Comparison of ENCODE assay signal across 32 cellular contexts in the genomic region with DNA sequence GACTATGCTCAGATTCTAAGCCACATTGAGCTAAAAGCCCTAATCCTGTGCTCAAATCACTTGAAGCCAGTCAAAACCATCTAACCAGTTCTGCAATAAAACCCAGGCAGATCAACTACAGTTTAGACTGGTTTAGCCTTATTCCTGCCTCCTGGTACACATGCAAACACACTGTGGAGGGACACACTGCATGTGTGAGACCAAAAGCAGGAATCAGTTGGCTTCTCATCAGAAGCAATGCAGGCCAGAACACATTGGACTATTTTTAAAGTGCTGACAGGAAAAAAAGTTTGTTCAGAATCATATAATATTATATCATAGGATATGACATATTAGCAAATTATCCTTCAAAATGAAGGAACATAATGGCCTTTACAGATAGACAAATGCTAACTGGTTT. TPM values are rescaled to one million over a fixed set of nuclear protein-coding genes. Genes with fewer than 3 reads are reported as not detected.
"Had no signal": no experiment of that assay in that cellular context is flagged by ENCODE, and none has a peak within 500 bp of the region (broad histone marks: within the 10 kb centered on the region; RNA-seq: fewer than 3 reads in every experiment).

No MANE protein-coding gene starts in this region.

- FAIRE-seq: urothelium cell line had no signal

- H3K36me3 ChIP-seq: stomach, suprapubic skin, thoracic aorta, thyroid gland, tibial artery, tibial nerve, transverse colon, upper lobe of left lung, upper lobe of right lung, uterus, vagina had no signal

- H3K27me3 ChIP-seq: stomach, suprapubic skin, testis, thyroid gland, tibial artery, tibial nerve, transverse colon, upper lobe of left lung, upper lobe of right lung, uterus, vagina had no signal

- H3K27ac ChIP-seq: stomach, suprapubic skin, testis, thoracic aorta, thyroid gland, tibial artery, tibial nerve, transverse colon, upper lobe of left lung, upper lobe of right lung, uterus, vagina had no signal

- DNase-seq: stimulated activated CD4-positive, alpha-beta T cell treated with anti-CD3 and anti-CD28 coated beads, Interleukin-2, amount 100 ng/mL, for 48 hours; stimulated activated CD4-positive, alpha-beta T cell treated with anti-CD3 and anti-CD28 coated beads, Interleukin-4, amount 100 ng/mL, for 1 hour; stimulated activated CD4-positive, alpha-beta T cell treated with anti-CD3 and anti-CD28 coated beads, Interleukin-4, amount 100 ng/mL, for 24 hours; stimulated activated CD4-positive, alpha-beta T cell treated with anti-CD3 and anti-CD28 coated beads, Interleukin-4, amount 100 ng/mL, for 4 hours; stimulated activated CD8-positive, alpha-beta memory T cell treated with anti-CD3 and anti-CD28 coated beads, Interleukin-4, amount 100 ng/mL, for 48 hours; stimulated activated naive B cell treated with anti-CD40 and anti-IgM and Interleukin-4, amounts not matched to agents 10 μg/mL and 1 μg/mL and 100 μg/mL, for 72 hours; stimulated activated naive CD4-positive, alpha-beta T cell; stimulated activated naive CD4-positive, alpha-beta T cell treated with Interleukin-2 at 50 U/mL for 16 hours; stimulated activated naive CD8-positive, alpha-beta T cell treated with anti-CD3 and anti-CD28 coated beads, Interleukin-15, amount 100 ng/mL, for 72 hours; stimulated activated naive CD8-positive, alpha-beta T cell treated with anti-CD3 and anti-CD28 coated beads, Interleukin-15, Interleukin-2, amounts not matched to agents 100 U/mL and 50 U/mL, for 24 hours; stomach; substantia nigra; testis; thyroid gland; tibial artery; transverse colon; trophoblast cell; upper lobe of left lung; upper lobe of right lung; uterus had no signal

- H3K4me3 ChIP-seq: stomach, suprapubic skin, testis, thoracic aorta, thyroid gland, tibial artery, tibial nerve, transverse colon, upper lobe of left lung, upper lobe of right lung, uterus, vagina had no signal

- ATAC-seq: stimulated activated effector memory CD8-positive, alpha-beta T cell treated with anti-CD3 and anti-CD28 coated beads, Interleukin-12 subunit alpha, Interleukin-12 subunit beta, amount 100 ng/mL, for 72 hours; stimulated activated memory B cell treated with anti-CD40 and anti-IgM and Interleukin-4, amounts not matched to agents 10 μg/mL and 1 μg/mL and 100 μg/mL, for 72 hours; stimulated activated naive B cell treated with anti-CD40 and anti-IgM and Interleukin-4, amounts not matched to agents 10 μg/mL and 1 μg/mL and 100 μg/mL, for 72 hours; stimulated activated naive CD8-positive, alpha-beta T cell treated with anti-CD3 and anti-CD28 coated beads, Interleukin-15, amount 100 ng/mL, for 72 hours; stimulated activated naive CD8-positive, alpha-beta T cell treated with anti-CD3 and anti-CD28 coated beads, Interleukin-15, Interleukin-2, amounts not matched to agents 100 U/mL and 50 U/mL, for 24 hours; upper lobe of right lung had no signal

- H3K9me3 ChIP-seq: suprapubic skin, testis, thyroid gland, tibial artery, transverse colon, uterus, vagina had no signal

- H3K4me1 ChIP-seq: stomach, suprapubic skin, testis, thyroid gland, tibial artery, tibial nerve, transverse colon, upper lobe of left lung, upper lobe of right lung, uterus, vagina had no signal

RNA-seq across cellular contexts. Expression of a gene that starts 52.5 kb away (rescaled TPM):
- total RNA-seq: stomach, subcutaneous adipose tissue, suprapubic skin, temporal lobe, thoracic aorta, tibial nerve, transverse colon, upper lobe of left lung, upper lobe of right lung, ureter, urinary bladder, uterus, vagina had no signal
- polyA plus RNA-seq: stomach, thymus had no signal
